1 cellular context compared by ENCODE assay signal in the genomic region with DNA sequence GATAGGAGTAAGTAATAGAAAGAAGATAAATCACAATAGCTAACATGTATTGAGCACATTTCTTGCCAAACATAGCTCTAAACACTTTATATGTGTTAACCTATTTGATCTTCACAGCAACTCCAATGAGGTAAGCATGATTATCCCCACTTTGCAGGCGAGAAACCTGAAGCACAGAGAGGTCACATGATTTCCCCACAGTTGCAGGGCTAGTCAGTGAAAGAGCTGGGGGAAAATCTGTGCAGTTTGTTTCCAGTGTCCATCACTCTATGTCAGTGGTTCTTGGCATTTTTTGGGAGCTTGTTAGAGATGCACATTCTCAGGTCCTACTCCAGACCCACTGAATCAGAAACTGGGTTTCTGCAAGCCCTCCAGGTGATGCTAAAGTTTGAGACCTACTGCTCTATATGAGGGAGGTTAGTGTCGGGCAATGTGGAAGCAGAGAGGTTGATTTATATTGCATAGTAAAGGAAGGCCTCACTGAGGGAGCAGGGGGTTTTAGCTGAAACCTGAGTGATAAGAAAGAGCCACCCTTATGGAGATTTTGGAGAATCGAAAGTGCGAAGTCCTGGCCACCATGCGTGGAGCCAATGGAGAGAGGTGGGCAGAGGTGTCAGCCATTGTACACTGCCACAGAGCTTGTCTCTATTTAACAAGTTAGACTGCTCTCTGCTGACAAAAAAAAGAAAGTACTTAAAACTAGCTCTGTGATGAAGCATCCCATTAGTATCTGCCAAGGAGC.
TF ChIP-seq lines count a peak whose summit lies in the region.

No MANE protein-coding gene starts in this region.

TF ChIP-seq in liver, 16 proteins besides CTCF, POLR2A, EP300 and RAD21:
- TF ChIP-seq, protein P1, sequence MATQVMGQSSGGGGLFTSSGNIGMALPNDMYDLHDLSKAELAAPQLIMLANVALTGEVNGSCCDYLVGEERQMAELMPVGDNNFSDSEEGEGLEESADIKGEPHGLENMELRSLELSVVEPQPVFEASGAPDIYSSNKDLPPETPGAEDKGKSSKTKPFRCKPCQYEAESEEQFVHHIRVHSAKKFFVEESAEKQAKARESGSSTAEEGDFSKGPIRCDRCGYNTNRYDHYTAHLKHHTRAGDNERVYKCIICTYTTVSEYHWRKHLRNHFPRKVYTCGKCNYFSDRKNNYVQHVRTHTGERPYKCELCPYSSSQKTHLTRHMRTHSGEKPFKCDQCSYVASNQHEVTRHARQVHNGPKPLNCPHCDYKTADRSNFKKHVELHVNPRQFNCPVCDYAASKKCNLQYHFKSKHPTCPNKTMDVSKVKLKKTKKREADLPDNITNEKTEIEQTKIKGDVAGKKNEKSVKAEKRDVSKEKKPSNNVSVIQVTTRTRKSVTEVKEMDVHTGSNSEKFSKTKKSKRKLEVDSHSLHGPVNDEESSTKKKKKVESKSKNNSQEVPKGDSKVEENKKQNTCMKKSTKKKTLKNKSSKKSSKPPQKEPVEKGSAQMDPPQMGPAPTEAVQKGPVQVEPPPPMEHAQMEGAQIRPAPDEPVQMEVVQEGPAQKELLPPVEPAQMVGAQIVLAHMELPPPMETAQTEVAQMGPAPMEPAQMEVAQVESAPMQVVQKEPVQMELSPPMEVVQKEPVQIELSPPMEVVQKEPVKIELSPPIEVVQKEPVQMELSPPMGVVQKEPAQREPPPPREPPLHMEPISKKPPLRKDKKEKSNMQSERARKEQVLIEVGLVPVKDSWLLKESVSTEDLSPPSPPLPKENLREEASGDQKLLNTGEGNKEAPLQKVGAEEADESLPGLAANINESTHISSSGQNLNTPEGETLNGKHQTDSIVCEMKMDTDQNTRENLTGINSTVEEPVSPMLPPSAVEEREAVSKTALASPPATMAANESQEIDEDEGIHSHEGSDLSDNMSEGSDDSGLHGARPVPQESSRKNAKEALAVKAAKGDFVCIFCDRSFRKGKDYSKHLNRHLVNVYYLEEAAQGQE (IDR thresholded peaks at IDR 0.05) = no peak
- TF ChIP-seq RXRA (IDR thresholded peaks at IDR 0.05) (no peak), FOXA1 (IDR thresholded peaks at IDR 0.05) (no peak), TAF1 (conservative IDR thresholded peaks at IDR 0.05) (no peak), GABPA (IDR thresholded peaks at IDR 0.05 in 1 of 2, conservative IDR thresholded peaks at IDR 0.05 in 1 of 2) (no peak), NR2F2 (IDR thresholded peaks at IDR 0.05) (no peak), SP1 (IDR thresholded peaks at IDR 0.05) (no peak), JUND (IDR thresholded peaks at IDR 0.05) (no peak), YY1 (IDR thresholded peaks at IDR 0.05) (no peak), EGR1 (IDR thresholded peaks at IDR 0.05; ENCODE audit: low read depth in 2 of 2) (no peak)
- TF ChIP-seq, protein P2, sequence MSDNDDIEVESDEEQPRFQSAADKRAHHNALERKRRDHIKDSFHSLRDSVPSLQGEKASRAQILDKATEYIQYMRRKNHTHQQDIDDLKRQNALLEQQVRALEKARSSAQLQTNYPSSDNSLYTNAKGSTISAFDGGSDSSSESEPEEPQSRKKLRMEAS (IDR thresholded peaks at IDR 0.05) = no peak
- TF ChIP-seq, protein P3, sequence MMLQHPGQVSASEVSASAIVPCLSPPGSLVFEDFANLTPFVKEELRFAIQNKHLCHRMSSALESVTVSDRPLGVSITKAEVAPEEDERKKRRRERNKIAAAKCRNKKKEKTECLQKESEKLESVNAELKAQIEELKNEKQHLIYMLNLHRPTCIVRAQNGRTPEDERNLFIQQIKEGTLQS (IDR thresholded peaks at IDR 0.05) = no peak
- TF ChIP-seq, protein P4, sequence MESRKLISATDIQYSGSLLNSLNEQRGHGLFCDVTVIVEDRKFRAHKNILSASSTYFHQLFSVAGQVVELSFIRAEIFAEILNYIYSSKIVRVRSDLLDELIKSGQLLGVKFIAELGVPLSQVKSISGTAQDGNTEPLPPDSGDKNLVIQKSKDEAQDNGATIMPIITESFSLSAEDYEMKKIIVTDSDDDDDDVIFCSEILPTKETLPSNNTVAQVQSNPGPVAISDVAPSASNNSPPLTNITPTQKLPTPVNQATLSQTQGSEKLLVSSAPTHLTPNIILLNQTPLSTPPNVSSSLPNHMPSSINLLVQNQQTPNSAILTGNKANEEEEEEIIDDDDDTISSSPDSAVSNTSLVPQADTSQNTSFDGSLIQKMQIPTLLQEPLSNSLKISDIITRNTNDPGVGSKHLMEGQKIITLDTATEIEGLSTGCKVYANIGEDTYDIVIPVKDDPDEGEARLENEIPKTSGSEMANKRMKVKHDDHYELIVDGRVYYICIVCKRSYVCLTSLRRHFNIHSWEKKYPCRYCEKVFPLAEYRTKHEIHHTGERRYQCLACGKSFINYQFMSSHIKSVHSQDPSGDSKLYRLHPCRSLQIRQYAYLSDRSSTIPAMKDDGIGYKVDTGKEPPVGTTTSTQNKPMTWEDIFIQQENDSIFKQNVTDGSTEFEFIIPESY (IDR thresholded peaks at IDR 0.05) = no peak
